Comparison of ENCODE assay signal across 1 cellular context in genomic region chr10:100346351-100346764, GRCh38.
TF ChIP-seq lines count a peak whose summit lies in the region.

No MANE protein-coding gene starts in this region.

TF ChIP-seq in K562, 482 proteins besides CTCF, POLR2A, EP300 and RAD21 (continued from another document and continues in another):
- no peak for TF ChIP-seq ZNF592 (IDR thresholded peaks at IDR 0.05)
- no peak for TF ChIP-seq ZC3H8 (IDR thresholded peaks at IDR 0.05)
- TF ChIP-seq, protein P1, sequence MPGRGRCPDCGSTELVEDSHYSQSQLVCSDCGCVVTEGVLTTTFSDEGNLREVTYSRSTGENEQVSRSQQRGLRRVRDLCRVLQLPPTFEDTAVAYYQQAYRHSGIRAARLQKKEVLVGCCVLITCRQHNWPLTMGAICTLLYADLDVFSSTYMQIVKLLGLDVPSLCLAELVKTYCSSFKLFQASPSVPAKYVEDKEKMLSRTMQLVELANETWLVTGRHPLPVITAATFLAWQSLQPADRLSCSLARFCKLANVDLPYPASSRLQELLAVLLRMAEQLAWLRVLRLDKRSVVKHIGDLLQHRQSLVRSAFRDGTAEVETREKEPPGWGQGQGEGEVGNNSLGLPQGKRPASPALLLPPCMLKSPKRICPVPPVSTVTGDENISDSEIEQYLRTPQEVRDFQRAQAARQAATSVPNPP (IDR thresholded peaks at IDR 0.05; ENCODE audit: borderline replicate concordance, insufficient read depth, insufficient read length) = no peak
- TF ChIP-seq, protein P2, sequence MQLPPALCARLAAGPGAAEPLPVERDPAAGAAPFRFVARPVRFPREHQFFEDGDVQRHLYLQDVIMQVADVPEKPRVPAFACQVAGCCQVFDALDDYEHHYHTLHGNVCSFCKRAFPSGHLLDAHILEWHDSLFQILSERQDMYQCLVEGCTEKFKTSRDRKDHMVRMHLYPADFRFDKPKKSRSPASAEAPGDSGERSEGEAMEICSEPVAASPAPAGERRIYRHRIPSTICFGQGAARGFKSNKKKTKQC (CRISPR knock-in tag; IDR thresholded peaks at IDR 0.05) = no peak
- TF ChIP-seq CXXC5 (CRISPR knock-in tag; IDR thresholded peaks at IDR 0.05) = peak; percentile 67
- TF ChIP-seq, protein P3, sequence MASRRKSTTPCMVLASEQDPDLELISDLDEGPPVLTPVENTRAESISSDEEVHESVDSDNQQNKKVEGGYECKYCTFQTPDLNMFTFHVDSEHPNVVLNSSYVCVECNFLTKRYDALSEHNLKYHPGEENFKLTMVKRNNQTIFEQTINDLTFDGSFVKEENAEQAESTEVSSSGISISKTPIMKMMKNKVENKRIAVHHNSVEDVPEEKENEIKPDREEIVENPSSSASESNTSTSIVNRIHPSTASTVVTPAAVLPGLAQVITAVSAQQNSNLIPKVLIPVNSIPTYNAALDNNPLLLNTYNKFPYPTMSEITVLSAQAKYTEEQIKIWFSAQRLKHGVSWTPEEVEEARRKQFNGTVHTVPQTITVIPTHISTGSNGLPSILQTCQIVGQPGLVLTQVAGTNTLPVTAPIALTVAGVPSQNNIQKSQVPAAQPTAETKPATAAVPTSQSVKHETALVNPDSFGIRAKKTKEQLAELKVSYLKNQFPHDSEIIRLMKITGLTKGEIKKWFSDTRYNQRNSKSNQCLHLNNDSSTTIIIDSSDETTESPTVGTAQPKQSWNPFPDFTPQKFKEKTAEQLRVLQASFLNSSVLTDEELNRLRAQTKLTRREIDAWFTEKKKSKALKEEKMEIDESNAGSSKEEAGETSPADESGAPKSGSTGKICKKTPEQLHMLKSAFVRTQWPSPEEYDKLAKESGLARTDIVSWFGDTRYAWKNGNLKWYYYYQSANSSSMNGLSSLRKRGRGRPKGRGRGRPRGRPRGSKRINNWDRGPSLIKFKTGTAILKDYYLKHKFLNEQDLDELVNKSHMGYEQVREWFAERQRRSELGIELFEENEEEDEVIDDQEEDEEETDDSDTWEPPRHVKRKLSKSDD (conservative IDR thresholded peaks at IDR 0.05; ENCODE audit: low read length) = no peak
- no peak for TF ChIP-seq ZNF232 (CRISPR knock-in tag; IDR thresholded peaks at IDR 0.05)
- no peak for TF ChIP-seq USF2 (CRISPR knock-in tag; IDR thresholded peaks at IDR 0.05)
- TF ChIP-seq, protein P4, sequence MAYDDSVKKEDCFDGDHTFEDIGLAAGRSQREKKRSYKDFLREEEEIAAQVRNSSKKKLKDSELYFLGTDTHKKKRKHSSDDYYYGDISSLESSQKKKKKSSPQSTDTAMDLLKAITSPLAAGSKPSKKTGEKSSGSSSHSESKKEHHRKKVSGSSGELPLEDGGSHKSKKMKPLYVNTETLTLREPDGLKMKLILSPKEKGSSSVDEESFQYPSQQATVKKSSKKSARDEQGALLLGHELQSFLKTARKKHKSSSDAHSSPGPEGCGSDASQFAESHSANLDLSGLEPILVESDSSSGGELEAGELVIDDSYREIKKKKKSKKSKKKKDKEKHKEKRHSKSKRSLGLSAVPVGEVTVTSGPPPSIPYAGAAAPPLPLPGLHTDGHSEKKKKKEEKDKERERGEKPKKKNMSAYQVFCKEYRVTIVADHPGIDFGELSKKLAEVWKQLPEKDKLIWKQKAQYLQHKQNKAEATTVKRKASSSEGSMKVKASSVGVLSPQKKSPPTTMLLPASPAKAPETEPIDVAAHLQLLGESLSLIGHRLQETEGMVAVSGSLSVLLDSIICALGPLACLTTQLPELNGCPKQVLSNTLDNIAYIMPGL (CRISPR knock-in tag; IDR thresholded peaks at IDR 0.05) = no peak
- no peak for TF ChIP-seq ELF1 (tag; IDR thresholded peaks at IDR 0.05)
- no peak for TF ChIP-seq KHSRP (IDR thresholded peaks at IDR 0.05)
- no peak for TF ChIP-seq HNRNPUL1 (IDR thresholded peaks at IDR 0.05; ENCODE audit: low read length)
- no peak for TF ChIP-seq ZNF12 (CRISPR knock-in tag; IDR thresholded peaks at IDR 0.05)
- no peak for TF ChIP-seq ZNF695 (CRISPR knock-in tag; IDR thresholded peaks at IDR 0.05)
- TF ChIP-seq, protein P5, sequence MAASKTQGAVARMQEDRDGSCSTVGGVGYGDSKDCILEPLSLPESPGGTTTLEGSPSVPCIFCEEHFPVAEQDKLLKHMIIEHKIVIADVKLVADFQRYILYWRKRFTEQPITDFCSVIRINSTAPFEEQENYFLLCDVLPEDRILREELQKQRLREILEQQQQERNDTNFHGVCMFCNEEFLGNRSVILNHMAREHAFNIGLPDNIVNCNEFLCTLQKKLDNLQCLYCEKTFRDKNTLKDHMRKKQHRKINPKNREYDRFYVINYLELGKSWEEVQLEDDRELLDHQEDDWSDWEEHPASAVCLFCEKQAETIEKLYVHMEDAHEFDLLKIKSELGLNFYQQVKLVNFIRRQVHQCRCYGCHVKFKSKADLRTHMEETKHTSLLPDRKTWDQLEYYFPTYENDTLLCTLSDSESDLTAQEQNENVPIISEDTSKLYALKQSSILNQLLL (CRISPR knock-in tag; IDR thresholded peaks at IDR 0.05; ENCODE audit: borderline replicate concordance) = no peak
- no peak for TF ChIP-seq POU5F1 (IDR thresholded peaks at IDR 0.05; ENCODE audit: borderline replicate concordance, low read depth, low read length, partially characterized antibody)
- no peak for TF ChIP-seq MLX (CRISPR knock-in tag; conservative IDR thresholded peaks at IDR 0.05)
- TF ChIP-seq HES1 (IDR thresholded peaks at IDR 0.05; ENCODE audit: low read depth) = 0 out of 2 replicates have a peak, but pooled peaks have one; percentile 41
- TF ChIP-seq, protein P6, sequence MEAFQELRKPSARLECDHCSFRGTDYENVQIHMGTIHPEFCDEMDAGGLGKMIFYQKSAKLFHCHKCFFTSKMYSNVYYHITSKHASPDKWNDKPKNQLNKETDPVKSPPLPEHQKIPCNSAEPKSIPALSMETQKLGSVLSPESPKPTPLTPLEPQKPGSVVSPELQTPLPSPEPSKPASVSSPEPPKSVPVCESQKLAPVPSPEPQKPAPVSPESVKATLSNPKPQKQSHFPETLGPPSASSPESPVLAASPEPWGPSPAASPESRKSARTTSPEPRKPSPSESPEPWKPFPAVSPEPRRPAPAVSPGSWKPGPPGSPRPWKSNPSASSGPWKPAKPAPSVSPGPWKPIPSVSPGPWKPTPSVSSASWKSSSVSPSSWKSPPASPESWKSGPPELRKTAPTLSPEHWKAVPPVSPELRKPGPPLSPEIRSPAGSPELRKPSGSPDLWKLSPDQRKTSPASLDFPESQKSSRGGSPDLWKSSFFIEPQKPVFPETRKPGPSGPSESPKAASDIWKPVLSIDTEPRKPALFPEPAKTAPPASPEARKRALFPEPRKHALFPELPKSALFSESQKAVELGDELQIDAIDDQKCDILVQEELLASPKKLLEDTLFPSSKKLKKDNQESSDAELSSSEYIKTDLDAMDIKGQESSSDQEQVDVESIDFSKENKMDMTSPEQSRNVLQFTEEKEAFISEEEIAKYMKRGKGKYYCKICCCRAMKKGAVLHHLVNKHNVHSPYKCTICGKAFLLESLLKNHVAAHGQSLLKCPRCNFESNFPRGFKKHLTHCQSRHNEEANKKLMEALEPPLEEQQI (IDR thresholded peaks at IDR 0.05) = no peak
- TF ChIP-seq ZNF445 (CRISPR knock-in tag; IDR thresholded peaks at IDR 0.05; ENCODE audit: low read depth) = no peak
- TF ChIP-seq, protein P7, sequence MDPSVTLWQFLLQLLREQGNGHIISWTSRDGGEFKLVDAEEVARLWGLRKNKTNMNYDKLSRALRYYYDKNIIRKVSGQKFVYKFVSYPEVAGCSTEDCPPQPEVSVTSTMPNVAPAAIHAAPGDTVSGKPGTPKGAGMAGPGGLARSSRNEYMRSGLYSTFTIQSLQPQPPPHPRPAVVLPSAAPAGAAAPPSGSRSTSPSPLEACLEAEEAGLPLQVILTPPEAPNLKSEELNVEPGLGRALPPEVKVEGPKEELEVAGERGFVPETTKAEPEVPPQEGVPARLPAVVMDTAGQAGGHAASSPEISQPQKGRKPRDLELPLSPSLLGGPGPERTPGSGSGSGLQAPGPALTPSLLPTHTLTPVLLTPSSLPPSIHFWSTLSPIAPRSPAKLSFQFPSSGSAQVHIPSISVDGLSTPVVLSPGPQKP (CRISPR knock-in tag; IDR thresholded peaks at IDR 0.05) = no peak
- no peak for TF ChIP-seq NR2F6 (CRISPR knock-in tag; IDR thresholded peaks at IDR 0.05)
- no peak for TF ChIP-seq EWSR1 (IDR thresholded peaks at IDR 0.05; ENCODE audit: borderline replicate concordance, low read depth, partially characterized antibody)
- TF ChIP-seq PHF21A (IDR thresholded peaks at IDR 0.05; ENCODE audit: borderline replicate concordance, low read depth) = no peak
- TF ChIP-seq, protein P8, sequence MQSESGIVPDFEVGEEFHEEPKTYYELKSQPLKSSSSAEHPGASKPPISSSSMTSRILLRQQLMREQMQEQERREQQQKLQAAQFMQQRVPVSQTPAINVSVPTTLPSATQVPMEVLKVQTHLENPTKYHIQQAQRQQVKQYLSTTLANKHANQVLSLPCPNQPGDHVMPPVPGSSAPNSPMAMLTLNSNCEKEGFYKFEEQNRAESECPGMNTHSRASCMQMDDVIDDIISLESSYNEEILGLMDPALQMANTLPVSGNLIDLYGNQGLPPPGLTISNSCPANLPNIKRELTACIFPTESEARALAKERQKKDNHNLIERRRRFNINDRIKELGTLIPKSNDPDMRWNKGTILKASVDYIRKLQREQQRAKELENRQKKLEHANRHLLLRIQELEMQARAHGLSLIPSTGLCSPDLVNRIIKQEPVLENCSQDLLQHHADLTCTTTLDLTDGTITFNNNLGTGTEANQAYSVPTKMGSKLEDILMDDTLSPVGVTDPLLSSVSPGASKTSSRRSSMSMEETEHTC (IDR thresholded peaks at IDR 0.05) = 0 out of 2 replicates have a peak, but pooled peaks have one; percentile 26
- no peak for TF ChIP-seq ZNF174 (CRISPR knock-in tag; IDR thresholded peaks at IDR 0.05)
- TF ChIP-seq TFAM (CRISPR knock-in tag; conservative IDR thresholded peaks at IDR 0.05) = no peak
- TF ChIP-seq ZNF212 (CRISPR knock-in tag; IDR thresholded peaks at IDR 0.05) = no peak
- TF ChIP-seq NEUROD1 (IDR thresholded peaks at IDR 0.05; ENCODE audit: borderline replicate concordance, low read depth, low read length, partially characterized antibody) = no peak
- no peak for TF ChIP-seq GTF2A2 (tag; IDR thresholded peaks at IDR 0.05)
- TF ChIP-seq ZNF655 (CRISPR knock-in tag; IDR thresholded peaks at IDR 0.05) = no peak
- TF ChIP-seq MYC (IDR thresholded peaks at IDR 0.05; ENCODE audit: low read depth, low read length) = peak; percentile 81
- TF ChIP-seq MYC (CRISPR knock-in tag; IDR thresholded peaks at IDR 0.05; ENCODE audit: borderline replicate concordance, low read depth) = no peak
- TF ChIP-seq CBFA2T2 (conservative IDR thresholded peaks at IDR 0.05) = no peak
